In the genomic region with DNA sequence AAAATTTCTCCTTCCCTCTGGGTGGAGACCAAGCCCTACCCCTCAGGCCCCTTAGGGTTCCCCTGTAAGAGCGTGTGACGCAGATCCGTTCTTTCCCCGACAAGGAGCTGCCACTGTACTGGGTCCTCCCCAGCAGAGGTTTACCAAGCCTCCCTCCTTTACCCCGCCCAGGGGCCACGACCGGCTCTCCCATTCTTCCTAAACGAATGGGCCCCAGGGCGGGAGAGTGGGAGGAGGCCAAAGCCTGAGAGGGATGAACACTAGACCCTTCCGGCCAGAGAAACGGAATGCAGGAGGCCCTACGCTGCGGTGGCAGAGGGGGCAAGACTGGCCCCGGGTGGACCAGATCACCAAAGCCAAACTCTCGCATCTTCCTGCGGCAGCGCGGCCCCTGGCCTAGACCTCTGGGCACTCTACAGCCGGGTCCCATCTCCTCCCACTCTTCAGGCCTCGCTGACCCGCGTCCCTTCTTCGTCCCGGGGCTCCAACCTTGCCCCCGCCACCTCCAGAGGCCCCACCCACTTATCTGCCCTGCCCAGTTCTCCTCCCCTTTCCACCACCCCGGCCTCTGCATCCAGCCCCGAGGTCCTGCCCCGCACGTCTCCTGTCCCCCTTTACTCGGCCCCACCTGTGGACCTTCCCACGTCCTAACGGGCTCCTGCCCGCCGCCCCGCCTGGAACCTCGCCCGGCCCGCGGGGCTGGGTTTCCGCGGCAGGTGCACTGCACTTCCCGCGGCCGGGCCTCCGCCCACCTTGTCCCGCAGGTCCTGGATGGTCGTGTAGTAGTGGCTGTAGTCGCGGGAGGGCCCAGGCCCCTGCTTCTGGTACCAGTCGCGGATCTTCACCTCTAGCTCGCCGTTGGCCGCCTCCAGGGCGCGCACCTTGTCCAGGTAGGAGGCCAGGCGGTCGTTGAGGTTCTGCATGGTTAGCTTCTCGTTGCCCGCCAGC, we compare ENCODE assay signal across 1 cellular context.
TF ChIP-seq lines count a peak whose summit lies in the region.

No MANE protein-coding gene starts in this region.

TF ChIP-seq in endothelial cell of umbilical vein, 7 proteins besides CTCF, POLR2A, EP300 and RAD21:
- TF ChIP-seq EZH2 (IDR thresholded peaks at IDR 0.05; ENCODE audit: borderline replicate concordance, low read depth, low read length, severe bottlenecking) (peak; percentile 74), JUN (IDR thresholded peaks at IDR 0.05; ENCODE audit: borderline replicate concordance, insufficient read depth, insufficient read length, low read depth) (no peak)
TF ChIP-seq in endothelial cell of umbilical vein: peak in this region for 1.
